In genomic region chr18:52422985-52423601, GRCh38 we compare ENCODE assay signal across 2 cellular contexts.
TF ChIP-seq lines count a peak whose summit lies in the region.

No MANE protein-coding gene starts in this region.

TF ChIP-seq in SK-N-SH, 30 proteins besides CTCF, POLR2A, EP300 and RAD21 (continued from another document):
- no peak for TF ChIP-seq REST (IDR thresholded peaks at IDR 0.05; ENCODE audit: low read depth, low read length)
- TF ChIP-seq RCOR1 (IDR thresholded peaks at IDR 0.05; ENCODE audit: low read length): no peak

TF ChIP-seq in SK-N-SH treated with all-trans-retinoic acid at 6 μM for 48 hours, 23 proteins besides CTCF, POLR2A, EP300 and RAD21 (continued from another document):
- TF ChIP-seq CREB5 (CRISPR knock-in tag; IDR thresholded peaks at IDR 0.05; ENCODE audit: low read depth) (no peak), OSR1 (CRISPR knock-in tag; IDR thresholded peaks at IDR 0.05) (no peak), RARB (CRISPR knock-in tag; IDR thresholded peaks at IDR 0.05) (no peak), ARNTL (CRISPR knock-in tag; IDR thresholded peaks at IDR 0.05; ENCODE audit: borderline replicate concordance, low read depth) (no peak), PPARA (CRISPR knock-in tag; IDR thresholded peaks at IDR 0.05; ENCODE audit: borderline replicate concordance) (no peak), CSRNP3 (CRISPR knock-in tag; IDR thresholded peaks at IDR 0.05) (no peak)
